Comparison of ENCODE assay signal across 14 cellular contexts in the genomic region with DNA sequence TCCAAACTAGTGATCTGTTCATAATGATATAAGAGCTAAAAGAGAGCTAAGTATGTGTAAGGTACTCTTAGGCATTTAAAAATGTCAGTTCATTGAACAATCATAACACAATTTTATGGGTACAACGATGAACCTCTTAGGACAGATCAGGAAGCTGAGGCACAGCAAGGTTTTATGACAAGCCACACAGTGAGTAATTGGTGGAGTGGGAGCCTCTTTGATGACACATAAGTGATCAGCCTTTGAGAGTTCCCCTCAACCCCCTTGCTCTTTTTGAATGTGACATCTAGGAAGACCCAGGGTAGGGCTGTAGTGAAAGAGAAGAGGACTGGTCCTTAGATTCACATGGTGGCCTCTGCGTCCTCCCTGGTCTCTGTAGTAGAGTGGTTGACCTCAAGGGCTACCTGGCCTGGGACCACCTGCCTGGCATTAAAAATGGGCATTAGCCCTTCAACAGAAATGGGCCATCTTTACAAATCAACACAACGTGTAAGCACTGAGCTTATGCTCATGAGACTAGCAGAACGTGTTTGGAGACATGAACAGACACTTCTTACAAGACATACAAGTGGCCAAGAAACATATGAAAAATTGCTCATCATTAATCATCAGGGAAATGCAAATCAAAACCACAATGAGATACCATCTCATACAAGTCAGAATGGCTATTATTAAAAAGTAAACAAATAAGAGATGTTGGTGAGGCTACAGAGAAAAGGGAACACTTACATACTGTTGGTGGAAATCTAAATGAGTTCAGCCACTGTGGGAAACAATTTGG.
DNase-seq lines count a peak whose midpoint lies in the region; ATAC-seq and TF ChIP-seq lines count a peak whose summit lies in the region.
"Had no signal": no experiment of that assay in that cellular context is flagged by ENCODE, and none has a peak within 500 bp of the region (broad histone marks: within the 10 kb centered on the region; RNA-seq: fewer than 3 reads in every experiment).

No MANE protein-coding gene starts in this region.

- in situ Hi-C loops in GM23248 (cut with MboI) = no loop called here

- H3K27ac Mint-ChIP-seq in Caco-2 (ENCODE audit: unreplicated experiment) = peak overlapping the region; percentile 68
- peak overlapping the region; percentile 17 for H3K27ac Mint-ChIP-seq in T-helper 1 cell treated with Interleukin-12 subunit alpha and Interleukin-12 subunit beta and Interleukin-4 antibody, amounts not matched to agents 30 μg/mL and 1 μg/mL, for 36 hours
- H3K27ac Mint-ChIP-seq: CD4-positive, alpha-beta memory T cell had no signal

- H3K36me3 ChIP-seq in Caco-2 (ENCODE audit: control insufficient read depth, insufficient read depth, low read length) (no peaks in the 10 kb centered on the region), GM23248 (ENCODE audit: low read depth) (no peaks in the 10 kb centered on the region)
- H3K36me3 ChIP-seq: cardiac muscle cell, SJCRH30 had no signal

- no peaks in the 10 kb centered on the region for H3K27me3 ChIP-seq in Caco-2 (replicated peaks; ENCODE audit: control insufficient read depth, insufficient read depth, low read length)
- no peaks in the 10 kb centered on the region for H3K27me3 ChIP-seq in GM23248 (replicated peaks; ENCODE audit: insufficient read depth)
- H3K27me3 ChIP-seq: cardiac muscle cell, SJCRH30 had no signal

- H3K9me3 ChIP-seq in Caco-2 = no peaks in the 10 kb centered on the region
- H3K9me3 ChIP-seq in GM23248 (ENCODE audit: low read depth) = no peaks in the 10 kb centered on the region
- H3K9me3 ChIP-seq: SJCRH30 had no signal

- CTCF ChIA-PET in Caco-2 (lab: Charles Lee) = no interaction called here

- no peak overlapping the region for H2AFZ ChIP-seq in GM23248

- H3K4me2 ChIP-seq in GM23248 (ENCODE audit: unreplicated experiment) = no peak overlapping the region

- no peaks in the 10 kb centered on the region for H3F3A ChIP-seq in GM23248 (ENCODE audit: insufficient read depth)

- H3K79me2 ChIP-seq in GM23248 (ENCODE audit: insufficient read depth) = no peaks in the 10 kb centered on the region

- no peaks in the 10 kb centered on the region for H3K36me3 Mint-ChIP-seq in Caco-2 (ENCODE audit: insufficient read depth, unreplicated experiment)
- no peaks in the 10 kb centered on the region for H3K36me3 Mint-ChIP-seq in T-helper 1 cell treated with Interleukin-12 subunit alpha and Interleukin-12 subunit beta and Interleukin-4 antibody, amounts not matched to agents 30 μg/mL and 1 μg/mL, for 36 hours (ENCODE audit: low read depth)
- H3K36me3 Mint-ChIP-seq: CD4-positive, alpha-beta memory T cell had no signal

- BruUV-seq in Caco-2 (replicated peaks; lab: Mats Ljungman, UMichigan) = no TSS peak

- H3K9me3 Mint-ChIP-seq in Caco-2 (ENCODE audit: unreplicated experiment) = peaks cover 17% of the 10 kb centered on the region
- H3K9me3 Mint-ChIP-seq in T-helper 1 cell treated with Interleukin-12 subunit alpha and Interleukin-12 subunit beta and Interleukin-4 antibody, amounts not matched to agents 30 μg/mL and 1 μg/mL, for 36 hours = peaks cover 4% of the 10 kb centered on the region

- H3K9me2 ChIP-seq in GM23248 (ENCODE audit: insufficient read depth) = no peaks in the 10 kb centered on the region

- no peak overlapping the region for H3K4me3 Mint-ChIP-seq in Caco-2 (ENCODE audit: unreplicated experiment)
- no peak overlapping the region for H3K4me3 Mint-ChIP-seq in T-helper 1 cell treated with Interleukin-12 subunit alpha and Interleukin-12 subunit beta and Interleukin-4 antibody, amounts not matched to agents 30 μg/mL and 1 μg/mL, for 36 hours
- H3K4me3 Mint-ChIP-seq: CD4-positive, alpha-beta memory T cell had no signal

- H3K27ac ChIP-seq in GM23248 = no peak overlapping the region
- H3K27ac ChIP-seq: cardiac muscle cell, SJCRH30 had no signal

- H4K20me1 ChIP-seq in GM23248 (ENCODE audit: insufficient read depth) = no peaks in the 10 kb centered on the region

- H3K4me1 Mint-ChIP-seq in Caco-2 (ENCODE audit: low read depth, unreplicated experiment) = peaks cover 20% of the 10 kb centered on the region
- peaks cover 12% of the 10 kb centered on the region for H3K4me1 Mint-ChIP-seq in T-helper 1 cell treated with Interleukin-12 subunit alpha and Interleukin-12 subunit beta and Interleukin-4 antibody, amounts not matched to agents 30 μg/mL and 1 μg/mL, for 36 hours (ENCODE audit: low read depth)

- intact Hi-C loops in Caco-2 (cut with micrococcal nuclease; ENCODE audit: unreplicated experiment) = no loop called here

- ATAC-seq in GM21381 (IDR thresholded peaks at IDR 0.05; ENCODE audit: unreplicated experiment) = no peak

- POLR2A ChIA-PET in Caco-2 (lab: Charles Lee) = no interaction called here

- H3K9ac ChIP-seq in GM23248 = no peak overlapping the region

- H3K27me3 Mint-ChIP-seq in Caco-2 (ENCODE audit: insufficient read depth, unreplicated experiment) = no peaks in the 10 kb centered on the region
- H3K27me3 Mint-ChIP-seq in T-helper 1 cell treated with Interleukin-12 subunit alpha and Interleukin-12 subunit beta and Interleukin-4 antibody, amounts not matched to agents 30 μg/mL and 1 μg/mL, for 36 hours (ENCODE audit: low read depth) = no peaks in the 10 kb centered on the region

- DNase-seq in Caco-2 (no peak), GM23248 (peak; percentile 1), iris pigment epithelial cell (ENCODE audit: low read depth) (peak; percentile 74), NCI-H1048 (lab: John Stamatoyannopoulos, UW) (no peak), NOMO-1 treated with DMSO at 0.1 percent for 48 hours (lab: John Stamatoyannopoulos, UW; ENCODE audit: unreplicated experiment) (no peak)
- DNase-seq: activated effector memory CD4-positive, alpha-beta T cell treated with Interleukin-2 at 50 U/mL for 16 hours; CD4-positive, alpha-beta memory T cell; head of caudate nucleus; NCI-H1930; SJCRH30; substantia nigra had no signal

- H3K4me3 ChIP-seq in Caco-2 (ENCODE audit: low read depth, low read length) = no peak overlapping the region
- H3K4me3 ChIP-seq in GM23248 = no peak overlapping the region
- H3K4me3 ChIP-seq: cardiac muscle cell, SJCRH30 had no signal

- H3K4me1 ChIP-seq in Caco-2 = peaks cover 15% of the 10 kb centered on the region
- H3K4me1 ChIP-seq in GM23248 (ENCODE audit: insufficient read depth) = no peaks in the 10 kb centered on the region
- H3K4me1 ChIP-seq: SJCRH30 had no signal

- WGBS in GM23248 (ENCODE audit: low coverage in 1 of 2, low lambda C conversion rate in 2 of 2, missing lambda C conversion rate in 2 of 2), 2 experiments = 61 to 66% methylated on average over 4 of the region's 4 CpGs

- TF ChIP-seq CTCF in Caco-2 (IDR thresholded peaks at IDR 0.05; ENCODE audit: insufficient read depth in 1 of 2, low read depth in 1 of 2, low read length in 1 of 2, severe bottlenecking in 1 of 2, unreplicated experiment in 1 of 2) = no peak

Comparison
In these comparisons a context has a peak if more than half of its experiments do, and no peak if none do; other contexts are left out.
1. DNase-seq: peak in GM23248 (single experiment) and iris pigment epithelial cell (single experiment); none in Caco-2 (0 of 2), NCI-H1048 (single experiment) and NOMO-1 treated with DMSO at 0.1 percent for 48 hours (single experiment).